Comparison of ENCODE assay signal across 8 cellular contexts in the genomic region with DNA sequence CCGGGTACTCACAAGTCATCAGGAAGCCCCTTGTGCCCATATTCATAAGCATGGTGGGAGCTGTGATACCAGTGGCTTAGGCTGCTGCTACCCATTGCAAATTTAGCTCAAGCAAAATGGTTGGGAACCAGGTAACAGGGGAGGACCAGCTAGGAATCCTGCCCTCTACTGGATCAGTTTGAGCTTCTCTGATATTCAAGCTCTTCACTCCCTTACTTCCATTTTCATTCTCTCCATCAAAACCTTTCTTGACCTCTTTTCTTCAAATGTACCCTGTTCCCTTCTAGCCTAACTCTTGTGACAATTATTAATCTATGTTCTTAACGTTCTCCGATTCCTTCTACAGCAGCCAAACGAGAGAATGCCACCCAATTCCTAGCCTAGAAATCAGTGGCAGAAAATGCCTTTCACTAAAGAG. TPM values are rescaled to one million over a fixed set of nuclear protein-coding genes. Genes with fewer than 3 reads are reported as not detected.
A peak's percentile ranks its signal among the peaks of the same experiment; 100 is the strongest.
DNase-seq lines count a peak whose midpoint lies in the region; ATAC-seq and TF ChIP-seq lines count a peak whose summit lies in the region.

No MANE protein-coding gene starts in this region.

- no peaks in the 10 kb centered on the region for H3K9me3 Mint-ChIP-seq in activated CD8-positive, alpha-beta T cell treated with anti-CD3 and anti-CD28 coated beads, Interleukin-2, amount 10 ng/mL, durations not matched to agents 7 days and 5 days (ENCODE audit: insufficient read depth)

- no peaks in the 10 kb centered on the region for H3K27me3 ChIP-seq in hepatocyte

- H3K9me3 ChIP-seq in hepatocyte (ENCODE audit: low read depth) = no peaks in the 10 kb centered on the region

- no peaks in the 10 kb centered on the region for H3K9me2 ChIP-seq in hepatocyte (replicated peaks; ENCODE audit: insufficient read depth)

- no peak overlapping the region for H3K4me2 ChIP-seq in hepatocyte

- TF ChIP-seq CTCF in AG09319 (IDR thresholded peaks at IDR 0.05; ENCODE audit: low read depth, low read length) (peak; percentile 38), GM10248 (IDR thresholded peaks at IDR 0.05; ENCODE audit: control extremely low read depth, extremely low read depth, low read depth, missing control alignments) (peak; percentile 41), hepatocyte (IDR thresholded peaks at IDR 0.05; ENCODE audit: poor library complexity) (peak; percentile 46)

- H3K4me1 Mint-ChIP-seq in activated CD8-positive, alpha-beta T cell treated with anti-CD3 and anti-CD28 coated beads, Interleukin-2, amount 10 ng/mL, durations not matched to agents 7 days and 5 days (ENCODE audit: low read depth) = peaks cover 2% of the 10 kb centered on the region

- POLR2A ChIA-PET in GM10248 (lab: Yijun Ruan, JAX) = interaction anchor here (0.9 kb wide), 1 partner anchor 10 kb away, joined by 3 read pairs; a partner anchor contains a TSS
- POLR2A ChIA-PET in activated CD8-positive, alpha-beta T cell treated with anti-CD3 and anti-CD28 coated beads, Interleukin-2, amount 10 ng/mL, durations not matched to agents 7 days and 5 days (lab: Charles Lee) = interaction anchor here (2.0 kb wide), 1 partner anchor 10 kb away, joined by 15 read pairs; a partner anchor contains a TSS

- no peaks in the 10 kb centered on the region for H3K79me2 ChIP-seq in hepatocyte

- H3K4me1 ChIP-seq in hepatocyte (ENCODE audit: insufficient read depth) = no peaks in the 10 kb centered on the region

- H3K36me3 ChIP-seq in hepatocyte (replicated peaks; ENCODE audit: insufficient read depth, low read depth) = peaks cover 3% of the 10 kb centered on the region

- peak; percentile 77 for ATAC-seq in activated CD8-positive, alpha-beta T cell treated with anti-CD3 and anti-CD28 coated beads, Interleukin-2, amount 10 ng/mL, durations not matched to agents 7 days and 5 days
- ATAC-seq in HG02885 (IDR thresholded peaks at IDR 0.05; ENCODE audit: poor library complexity, unreplicated experiment) = no peak

- DNase-seq in AG09319 (ENCODE audit: extremely low read depth, low read depth) (no peak), GM10248 (ENCODE audit: extremely low spot score) (peak; percentile 40), NCI-H1694 treated with DMSO at 0.1 percent for 48 hours (lab: John Stamatoyannopoulos, UW) (peak; percentile 52), hepatocyte (ENCODE audit: low spot score) (peak; percentile 53), hypothalamus (lab: John Stamatoyannopoulos, UW) (no peak), amygdala (lab: John Stamatoyannopoulos, UW) (no peak)
- DNase-seq in activated CD8-positive, alpha-beta T cell treated with anti-CD3 and anti-CD28 coated beads, Interleukin-2, amount 10 ng/mL, durations not matched to agents 7 days and 5 days = peak; percentile 48

- peaks cover 68% of the 10 kb centered on the region for H3K36me3 Mint-ChIP-seq in activated CD8-positive, alpha-beta T cell treated with anti-CD3 and anti-CD28 coated beads, Interleukin-2, amount 10 ng/mL, durations not matched to agents 7 days and 5 days (ENCODE audit: low read depth)

- H3K4me3 Mint-ChIP-seq in activated CD8-positive, alpha-beta T cell treated with anti-CD3 and anti-CD28 coated beads, Interleukin-2, amount 10 ng/mL, durations not matched to agents 7 days and 5 days = no peak overlapping the region

- H3K4me3 ChIP-seq in hepatocyte = no peak overlapping the region

- 72% methylated on average over 4 of the region's 4 CpGs for WGBS in hepatocyte (ENCODE audit: low lambda C conversion rate, missing lambda C conversion rate)

- H3K27ac ChIP-seq in hepatocyte = no peak overlapping the region

- peak overlapping the region; percentile 62 for H3K27ac Mint-ChIP-seq in activated CD8-positive, alpha-beta T cell treated with anti-CD3 and anti-CD28 coated beads, Interleukin-2, amount 10 ng/mL, durations not matched to agents 7 days and 5 days

- H4K20me1 ChIP-seq in hepatocyte (ENCODE audit: insufficient read depth, poor library complexity, severe bottlenecking) = no peaks in the 10 kb centered on the region

- CTCF ChIA-PET in GM10248 (lab: Yijun Ruan, JAX) = interaction anchor here (0.7 to 5.2 kb wide), 14 partner anchors 9 to 442 kb away, joined by 3 to 43 read pairs (median 4); a partner anchor contains a TSS
- CTCF ChIA-PET in activated CD8-positive, alpha-beta T cell treated with anti-CD3 and anti-CD28 coated beads, Interleukin-2, amount 10 ng/mL, durations not matched to agents 7 days and 5 days (lab: Charles Lee) = interaction anchor here (0.7 to 2.2 kb wide), 22 partner anchors 9 to 290 kb away, joined by 3 to 45 read pairs (median 4); a partner anchor contains a TSS

- no peak overlapping the region for H2AFZ ChIP-seq in hepatocyte

- H3K27me3 Mint-ChIP-seq in activated CD8-positive, alpha-beta T cell treated with anti-CD3 and anti-CD28 coated beads, Interleukin-2, amount 10 ng/mL, durations not matched to agents 7 days and 5 days (ENCODE audit: low read depth) = no peaks in the 10 kb centered on the region

RNA-seq across cellular contexts. Expression of a gene that starts 9.7 kb away (rescaled TPM):
- 10 to 100 TPM; 67.3 to 71.6 TPM for total RNA-seq in activated CD8-positive, alpha-beta T cell treated with anti-CD3 and anti-CD28 coated beads, Interleukin-2, amount 10 ng/mL, durations not matched to agents 7 days and 5 days
- 84.1 and 84.3 TPM in 2 replicates for total RNA-seq in hepatocyte
- 96.8 and 116 TPM in 2 replicates for polyA plus RNA-seq in hepatocyte

RNA-seq across cellular contexts. Expression of a gene that starts 50.5 kb away (rescaled TPM):
- 10 to 100 TPM in 1 of 2 experiments, 1 to 10 TPM in 1; 9.2 to 12.1 TPM for total RNA-seq in activated CD8-positive, alpha-beta T cell treated with anti-CD3 and anti-CD28 coated beads, Interleukin-2, amount 10 ng/mL, durations not matched to agents 7 days and 5 days
- total RNA-seq in hepatocyte = 12.8 and 12.9 TPM in 2 replicates
- 8.5 and 8.6 TPM in 2 replicates for polyA plus RNA-seq in hepatocyte

Comparison
In these comparisons a context has a peak if more than half of its experiments do, and no peak if none do; other contexts are left out.
1. DNase-seq: peak in GM10248 (single experiment), NCI-H1694 treated with DMSO at 0.1 percent for 48 hours (single experiment), activated CD8-positive, alpha-beta T cell treated with anti-CD3 and anti-CD28 coated beads, Interleukin-2, amount 10 ng/mL, durations not matched to agents 7 days and 5 days (single experiment) and hepatocyte (single experiment); none in AG09319 (single experiment), hypothalamus (0 of 51) and amygdala (0 of 56).
2. Peak in every context shown above with its lines, with median percentiles within 50 percentile points of each other: CTCF ChIP-seq.